Comparison of ENCODE assay signal across 20 cellular contexts in the genomic region with DNA sequence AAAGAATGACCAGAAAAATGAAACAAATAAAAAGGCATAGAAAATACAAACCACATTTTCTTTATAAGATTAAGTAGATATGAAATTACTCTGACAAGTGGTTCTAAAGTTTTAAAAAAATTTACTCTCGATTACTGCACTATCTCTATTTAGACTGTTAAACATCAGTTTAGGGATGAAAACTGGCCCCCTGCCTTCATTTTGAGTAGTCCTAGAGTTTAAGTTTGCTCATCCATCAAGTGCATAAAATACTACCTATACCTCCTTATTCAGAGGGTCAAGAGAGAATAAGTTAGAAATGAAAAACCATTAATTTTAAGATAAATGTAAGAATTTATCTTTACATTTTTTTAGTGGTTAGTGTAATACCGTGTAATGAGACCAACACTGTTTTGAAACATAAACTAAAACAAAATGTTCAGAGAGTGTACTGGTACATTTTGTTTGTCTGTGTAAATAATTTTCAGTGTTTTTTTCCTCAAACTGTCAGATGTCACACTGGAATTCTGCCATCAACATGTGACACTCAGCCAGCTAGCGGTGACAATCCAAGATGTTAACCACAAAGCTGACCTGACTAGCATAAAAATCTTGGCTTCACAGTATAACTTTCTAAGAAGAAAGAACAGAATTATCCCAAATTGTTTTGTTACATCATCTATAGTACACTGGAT.
"Had no signal": no experiment of that assay in that cellular context is flagged by ENCODE, and none has a peak within 500 bp of the region (broad histone marks: within the 10 kb centered on the region; RNA-seq: fewer than 3 reads in every experiment).

No MANE protein-coding gene starts in this region.

- H3K9me3 ChIP-seq: thoracic aorta, upper lobe of left lung had no signal

- H3K36me3 ChIP-seq: thoracic aorta, upper lobe of left lung had no signal

- ATAC-seq: activated CD8-positive, alpha-beta memory T cell treated with anti-CD3 and anti-CD28 coated beads, Interleukin-2, amount 10 ng/mL, durations not matched to agents 7 days and 5 days; activated T-helper 17 cell treated with anti-CD3 and anti-CD28 coated beads, Interleukin-2, amount 50 U/mL, for 72 hours; esophagus mucosa; SK-N-SH treated with all-trans-retinoic acid at 6 μM for 48 hours; stimulated activated naive CD8-positive, alpha-beta T cell treated with anti-CD3 and anti-CD28 coated beads, Interleukin-15, Interleukin-2, amounts not matched to agents 100 U/mL and 50 U/mL, for 24 hours had no signal

- H3K27me3 ChIP-seq: upper lobe of left lung had no signal

- DNase-seq: activated B cell treated with CpG ODN at 0.5 μM for 24 hours; activated CD4-positive, alpha-beta memory T cell treated with anti-CD3 and anti-CD28 coated beads, Interleukin-2, amount 10 ng/mL, durations not matched to agents 7 days and 5 days; activated CD4-positive, alpha-beta T cell treated with anti-CD3 and anti-CD28 coated beads for 48 hours; activated CD8-positive, alpha-beta memory T cell treated with anti-CD3 and anti-CD28 coated beads, Interleukin-2, amount 10 ng/mL, durations not matched to agents 7 days and 5 days; activated naive CD4-positive, alpha-beta T cell; activated naive CD8-positive, alpha-beta T cell treated with anti-CD3 and anti-CD28 coated beads, Interleukin-2, amount 10 ng/mL, durations not matched to agents 7 days and 5 days; activated T-cell treated with anti-CD3 and anti-CD28 coated beads, Interleukin-2, amount 50 U/mL, for 1 hour; central memory CD4-positive, alpha-beta T cell; effector CD8-positive, alpha-beta T cell; islet precursor cell; stimulated activated CD4-positive, alpha-beta T cell treated with anti-CD3 and anti-CD28 coated beads, Interleukin-12 subunit alpha, Interleukin-12 subunit beta, amount 100 ng/mL, for 4 hours; stimulated activated CD4-positive, alpha-beta T cell treated with anti-CD3 and anti-CD28 coated beads, Interleukin-1b, Interleukin-23, amount 100 ng/mL, for 48 hours; stimulated activated naive CD8-positive, alpha-beta T cell treated with anti-CD3 and anti-CD28 coated beads, Interleukin-15, Interleukin-2, amounts not matched to agents 100 U/mL and 50 U/mL, for 24 hours; T-helper 1 cell; T-helper 9 cell; upper lobe of left lung had no signal

- H3K4me1 ChIP-seq: upper lobe of left lung had no signal

- H3K4me3 ChIP-seq: thoracic aorta, upper lobe of left lung had no signal

- H3K27ac ChIP-seq: thoracic aorta, upper lobe of left lung had no signal
